Comparison of ENCODE assay signal across 21 cellular contexts in the genomic region with DNA sequence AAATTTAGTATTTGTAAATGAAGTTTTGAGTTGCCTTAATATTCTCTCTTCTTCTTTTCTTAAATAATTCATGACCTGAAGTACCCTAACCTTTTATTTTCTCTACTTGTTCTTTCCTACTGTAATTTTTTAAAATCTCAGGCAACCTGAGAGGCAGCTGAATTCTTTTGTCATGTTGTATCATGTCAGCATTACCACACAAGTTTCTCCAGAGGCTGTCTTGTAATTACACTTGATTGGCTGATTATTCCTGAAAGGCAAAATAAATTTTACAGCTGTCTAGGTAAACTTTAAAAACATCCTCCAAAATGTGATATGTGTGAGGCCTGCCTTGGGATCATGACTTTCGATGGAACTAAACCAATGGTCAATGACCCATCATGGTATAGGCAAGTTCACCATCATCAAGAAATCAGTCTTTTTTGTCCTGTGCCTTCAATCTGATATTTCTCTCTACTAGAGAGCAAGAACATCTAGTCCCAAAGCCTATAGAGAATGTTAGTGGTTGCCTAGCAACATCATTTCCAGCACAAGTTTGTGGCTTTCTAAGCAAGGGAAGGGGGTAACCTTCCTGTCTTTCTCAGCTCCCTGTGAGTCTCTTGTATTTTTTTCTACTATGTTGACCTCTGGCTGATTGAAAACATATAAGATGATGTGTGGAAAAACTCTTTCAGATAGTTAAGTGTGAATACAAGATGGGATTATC.
"Had no signal": no experiment of that assay in that cellular context is flagged by ENCODE, and none has a peak within 500 bp of the region (broad histone marks: within the 10 kb centered on the region; RNA-seq: fewer than 3 reads in every experiment).

No MANE protein-coding gene starts in this region.

- ATAC-seq: activated naive CD4-positive, alpha-beta T cell treated with anti-CD3 and anti-CD28 coated beads, Interleukin-2, amount 50 U/mL, for 72 hours; heart right ventricle; left lobe of liver; naive thymus-derived CD8-positive, alpha-beta T cell had no signal

- H3K4me3 ChIP-seq: ascending aorta, heart right ventricle, lung, testis, uterus had no signal

- DNase-seq: activated CD4-positive, alpha-beta T cell treated with anti-CD3 and anti-CD28 coated beads, Interleukin-2, amount 50 U/mL, for 1 hour; activated CD4-positive, CD25-positive, alpha-beta regulatory T cell treated with anti-CD3 and anti-CD28 coated beads, Interleukin-2, amount 50 U/mL, for 72 hours; activated gamma-delta T cell treated with Interleukin-2 at 50 U/mL for 16 hours; activated T-cell treated with anti-CD3 and anti-CD28 coated beads, Interleukin-2, amount 50 U/mL, for 1 hour; cerebellar nuclear complex; cortex of kidney; endodermal cell; foreskin fibroblast; heart right ventricle; kidney; naive thymus-derived CD8-positive, alpha-beta T cell; stimulated activated CD4-positive, alpha-beta T cell treated with anti-CD3 and anti-CD28 coated beads, Interleukin-4, amount 100 ng/mL, for 1 hour; stimulated activated naive CD4-positive, alpha-beta T cell; testis; trophoblast cell; uterus; WERI-Rb-1 had no signal
